ENCODE assay signal across 18 cellular contexts in genomic region chr10:69787681-69788080, GRCh38. TPM values are rescaled to one million over a fixed set of nuclear protein-coding genes. Genes with fewer than 3 reads are reported as not detected.
"Had no signal": no experiment of that assay in that cellular context is flagged by ENCODE, and none has a peak within 500 bp of the region (broad histone marks: within the 10 kb centered on the region; RNA-seq: fewer than 3 reads in every experiment).

No MANE protein-coding gene starts in this region.

- H3K4me3 ChIP-seq: colonic mucosa, hepatocyte, right atrium auricular region, sigmoid colon, stomach had no signal

- H3K27ac ChIP-seq: colonic mucosa, hepatocyte, neutrophil, right atrium auricular region, sigmoid colon, stomach had no signal

- H3K4me1 ChIP-seq: colonic mucosa, right atrium auricular region had no signal

- H3K27ac Mint-ChIP-seq: nephron, type B pancreatic cell had no signal

- H3K36me3 Mint-ChIP-seq: type B pancreatic cell had no signal

- H3K9me3 ChIP-seq: colonic mucosa, neutrophil, right atrium auricular region, sigmoid colon had no signal

- H3K27me3 ChIP-seq: colonic mucosa, right atrium auricular region, sigmoid colon had no signal

- H3K9me3 Mint-ChIP-seq: nephron, type B pancreatic cell had no signal

- H3K4me3 Mint-ChIP-seq: nephron, type B pancreatic cell had no signal

- DNase-seq: colonic mucosa; effector CD4-positive, alpha-beta T cell; foreskin melanocyte; head of caudate nucleus; kidney; left colon; posterior cingulate gyrus; sigmoid colon; small intestine; stimulated activated CD4-positive, alpha-beta T cell treated with anti-CD3 and anti-CD28 coated beads, Interleukin-12 subunit alpha, Interleukin-12 subunit beta, amount 100 ng/mL, for 4 hours; stimulated activated naive CD4-positive, alpha-beta T cell; stomach had no signal

- H3K36me3 ChIP-seq: colonic mucosa, neutrophil, right atrium auricular region, sigmoid colon, stomach had no signal

RNA-seq across cellular contexts. Expression of gene COL13A1, which starts 14.0 kb away (rescaled TPM):
- total RNA-seq: mesenteric fat pad had no signal
